Comparison of ENCODE assay signal across 25 cellular contexts in genomic region chr19:40556953-40557530, GRCh38.
"Had no signal": no experiment of that assay in that cellular context is flagged by ENCODE, and none has a peak within 500 bp of the region (broad histone marks: within the 10 kb centered on the region; RNA-seq: fewer than 3 reads in every experiment).

No MANE protein-coding gene starts in this region.

- H3K9me3 ChIP-seq: heart left ventricle, left ventricle myocardium inferior, mucosa of descending colon, right atrium auricular region, right lobe of liver, stomach, testis, thyroid gland, transverse colon, upper lobe of right lung had no signal

- H3K27ac Mint-ChIP-seq: immature natural killer cell; memory B cell; naive thymus-derived CD4-positive, alpha-beta T cell; natural killer cell treated with Interleukin-12 subunit alpha and Interleukin-12 subunit beta and Interleukin-15 and Interleukin-18, amount 100 ng/mL, for 72 hours; stimulated activated naive B cell treated with anti-CD40 and anti-IgM and Interleukin-4, amounts not matched to agents 10 μg/mL and 1 μg/mL and 100 μg/mL, for 72 hours had no signal

- H3K36me3 Mint-ChIP-seq: immature natural killer cell; natural killer cell treated with Interleukin-12 subunit alpha and Interleukin-12 subunit beta and Interleukin-15 and Interleukin-18, amount 100 ng/mL, for 72 hours; stimulated activated naive B cell treated with anti-CD40 and anti-IgM and Interleukin-4, amounts not matched to agents 10 μg/mL and 1 μg/mL and 100 μg/mL, for 72 hours had no signal

- H3K9ac ChIP-seq: parathyroid adenoma had no signal

- FAIRE-seq: islet of Langerhans, urothelium cell line had no signal

- H3K36me3 ChIP-seq: heart left ventricle, left ventricle myocardium inferior, right atrium auricular region, right lobe of liver, thyroid gland, transverse colon, upper lobe of right lung had no signal

- H3K9me3 Mint-ChIP-seq: immature natural killer cell; memory B cell; naive thymus-derived CD4-positive, alpha-beta T cell; natural killer cell treated with Interleukin-12 subunit alpha and Interleukin-12 subunit beta and Interleukin-15 and Interleukin-18, amount 100 ng/mL, for 72 hours; stimulated activated naive B cell treated with anti-CD40 and anti-IgM and Interleukin-4, amounts not matched to agents 10 μg/mL and 1 μg/mL and 100 μg/mL, for 72 hours had no signal

- ATAC-seq: heart left ventricle; mucosa of descending colon; naive thymus-derived CD4-positive, alpha-beta T cell; natural killer cell treated with Interleukin-12 subunit alpha and Interleukin-12 subunit beta and Interleukin-15 and Interleukin-18, amount 100 ng/mL, for 72 hours; right lobe of liver; stimulated activated naive B cell treated with anti-CD40 and anti-IgM and Interleukin-4, amounts not matched to agents 10 μg/mL and 1 μg/mL and 100 μg/mL, for 72 hours; stimulated activated naive CD8-positive, alpha-beta T cell treated with anti-CD3 and anti-CD28 coated beads, Interleukin-15, Interleukin-2, amounts not matched to agents 100 U/mL and 50 U/mL, for 24 hours; upper lobe of right lung had no signal

- H3K4me3 Mint-ChIP-seq: immature natural killer cell; memory B cell; naive thymus-derived CD4-positive, alpha-beta T cell; natural killer cell treated with Interleukin-12 subunit alpha and Interleukin-12 subunit beta and Interleukin-15 and Interleukin-18, amount 100 ng/mL, for 72 hours; stimulated activated naive B cell treated with anti-CD40 and anti-IgM and Interleukin-4, amounts not matched to agents 10 μg/mL and 1 μg/mL and 100 μg/mL, for 72 hours had no signal

- DNase-seq: hypothalamus; immature natural killer cell; left ventricle myocardium inferior; midbrain; mucosa of descending colon; naive thymus-derived CD4-positive, alpha-beta T cell; nucleus accumbens; right lobe of liver; stimulated activated CD4-positive, alpha-beta T cell treated with anti-CD3 and anti-CD28 coated beads, Interleukin-1b, Interleukin-23, amount 100 ng/mL, for 48 hours; stimulated activated CD4-positive, alpha-beta T cell treated with anti-CD3 and anti-CD28 coated beads, Interleukin-2, amount 100 ng/mL, for 48 hours; stimulated activated naive B cell treated with anti-CD40 and anti-IgM and Interleukin-4, amounts not matched to agents 10 μg/mL and 1 μg/mL and 100 μg/mL, for 72 hours; stimulated activated naive CD8-positive, alpha-beta T cell treated with anti-CD3 and anti-CD28 coated beads, Interleukin-15, Interleukin-2, amounts not matched to agents 100 U/mL and 50 U/mL, for 24 hours; stomach; testis; thyroid gland; transverse colon; upper lobe of right lung had no signal

- H3K4me1 Mint-ChIP-seq: immature natural killer cell; stimulated activated naive B cell treated with anti-CD40 and anti-IgM and Interleukin-4, amounts not matched to agents 10 μg/mL and 1 μg/mL and 100 μg/mL, for 72 hours had no signal

- H3K27ac ChIP-seq: heart left ventricle, left ventricle myocardium inferior, parathyroid adenoma, right atrium auricular region, right lobe of liver, stomach, testis, thyroid gland, transverse colon, upper lobe of right lung had no signal

- H3K4me1 ChIP-seq: heart left ventricle, left ventricle myocardium inferior, parathyroid adenoma, right atrium auricular region, right lobe of liver, testis, thyroid gland, transverse colon, upper lobe of right lung had no signal

- H3K4me3 ChIP-seq: heart left ventricle, left ventricle myocardium inferior, mucosa of descending colon, right atrium auricular region, right lobe of liver, smooth muscle cell, stomach, testis, thyroid gland, transverse colon, upper lobe of right lung had no signal

- H3K27me3 ChIP-seq: right atrium auricular region, right lobe of liver, testis had no signal
